In the genomic region with DNA sequence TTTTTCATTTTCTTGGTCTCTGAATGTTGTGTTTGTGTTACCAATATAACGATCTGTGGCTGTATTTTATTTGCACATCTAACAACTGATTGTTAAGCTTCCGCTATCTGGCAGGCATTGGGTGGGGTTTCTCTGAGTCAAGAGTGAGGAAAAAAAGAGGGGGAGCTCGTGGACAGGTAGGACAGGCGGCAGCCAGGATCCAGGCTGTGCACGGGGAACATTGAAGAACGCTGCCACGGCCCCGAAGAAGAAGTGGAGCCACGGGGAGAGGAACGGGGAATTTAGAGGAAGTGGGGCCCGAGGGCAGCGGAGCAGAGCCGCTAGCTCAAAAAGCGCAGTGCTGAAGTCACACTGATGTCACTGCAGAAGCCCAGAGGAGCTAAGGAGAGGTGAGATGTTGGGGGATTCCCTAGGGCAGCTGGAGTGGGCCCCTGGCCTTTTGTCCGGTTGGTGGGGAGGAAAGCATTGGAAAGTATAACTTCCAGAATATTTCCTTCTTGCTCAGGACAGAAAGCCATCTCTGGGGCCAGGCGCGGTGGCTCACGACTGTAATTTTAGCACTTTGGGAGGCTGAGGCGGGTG, we compare ENCODE assay signal across 3 cellular contexts.
TF ChIP-seq lines count a peak whose summit lies in the region.

No MANE protein-coding gene starts in this region.

TF ChIP-seq in SK-N-SH, 30 proteins besides CTCF, POLR2A, EP300 and RAD21:
- TF ChIP-seq, protein P1, sequence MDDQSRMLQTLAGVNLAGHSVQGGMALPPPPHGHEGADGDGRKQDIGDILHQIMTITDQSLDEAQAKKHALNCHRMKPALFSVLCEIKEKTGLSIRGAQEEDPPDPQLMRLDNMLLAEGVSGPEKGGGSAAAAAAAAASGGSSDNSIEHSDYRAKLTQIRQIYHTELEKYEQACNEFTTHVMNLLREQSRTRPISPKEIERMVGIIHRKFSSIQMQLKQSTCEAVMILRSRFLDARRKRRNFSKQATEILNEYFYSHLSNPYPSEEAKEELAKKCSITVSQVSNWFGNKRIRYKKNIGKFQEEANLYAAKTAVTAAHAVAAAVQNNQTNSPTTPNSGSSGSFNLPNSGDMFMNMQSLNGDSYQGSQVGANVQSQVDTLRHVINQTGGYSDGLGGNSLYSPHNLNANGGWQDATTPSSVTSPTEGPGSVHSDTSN (IDR thresholded peaks at IDR 0.05): no peak
- TF ChIP-seq FOXJ3 (CRISPR knock-in tag; IDR thresholded peaks at IDR 0.05): no peak
- TF ChIP-seq, protein P2, sequence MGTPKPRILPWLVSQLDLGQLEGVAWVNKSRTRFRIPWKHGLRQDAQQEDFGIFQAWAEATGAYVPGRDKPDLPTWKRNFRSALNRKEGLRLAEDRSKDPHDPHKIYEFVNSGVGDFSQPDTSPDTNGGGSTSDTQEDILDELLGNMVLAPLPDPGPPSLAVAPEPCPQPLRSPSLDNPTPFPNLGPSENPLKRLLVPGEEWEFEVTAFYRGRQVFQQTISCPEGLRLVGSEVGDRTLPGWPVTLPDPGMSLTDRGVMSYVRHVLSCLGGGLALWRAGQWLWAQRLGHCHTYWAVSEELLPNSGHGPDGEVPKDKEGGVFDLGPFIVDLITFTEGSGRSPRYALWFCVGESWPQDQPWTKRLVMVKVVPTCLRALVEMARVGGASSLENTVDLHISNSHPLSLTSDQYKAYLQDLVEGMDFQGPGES (IDR thresholded peaks at IDR 0.05; ENCODE audit: low read depth, low read length): no peak
- TF ChIP-seq TAF1 (IDR thresholded peaks at IDR 0.05; ENCODE audit: borderline replicate concordance, low read depth, low read length): no peak
- no peak for TF ChIP-seq SMC3 (IDR thresholded peaks at IDR 0.05; ENCODE audit: low read depth, low read length)

TF ChIP-seq in SK-N-SH treated with all-trans-retinoic acid at 6 μM for 48 hours, 23 proteins besides CTCF, POLR2A, EP300 and RAD21:
- TF ChIP-seq, protein P3, sequence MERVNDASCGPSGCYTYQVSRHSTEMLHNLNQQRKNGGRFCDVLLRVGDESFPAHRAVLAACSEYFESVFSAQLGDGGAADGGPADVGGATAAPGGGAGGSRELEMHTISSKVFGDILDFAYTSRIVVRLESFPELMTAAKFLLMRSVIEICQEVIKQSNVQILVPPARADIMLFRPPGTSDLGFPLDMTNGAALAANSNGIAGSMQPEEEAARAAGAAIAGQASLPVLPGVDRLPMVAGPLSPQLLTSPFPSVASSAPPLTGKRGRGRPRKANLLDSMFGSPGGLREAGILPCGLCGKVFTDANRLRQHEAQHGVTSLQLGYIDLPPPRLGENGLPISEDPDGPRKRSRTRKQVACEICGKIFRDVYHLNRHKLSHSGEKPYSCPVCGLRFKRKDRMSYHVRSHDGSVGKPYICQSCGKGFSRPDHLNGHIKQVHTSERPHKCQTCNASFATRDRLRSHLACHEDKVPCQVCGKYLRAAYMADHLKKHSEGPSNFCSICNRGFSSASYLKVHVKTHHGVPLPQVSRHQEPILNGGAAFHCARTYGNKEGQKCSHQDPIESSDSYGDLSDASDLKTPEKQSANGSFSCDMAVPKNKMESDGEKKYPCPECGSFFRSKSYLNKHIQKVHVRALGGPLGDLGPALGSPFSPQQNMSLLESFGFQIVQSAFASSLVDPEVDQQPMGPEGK (CRISPR knock-in tag; IDR thresholded peaks at IDR 0.05; ENCODE audit: borderline replicate concordance): no peak
- TF ChIP-seq ZNF8 (CRISPR knock-in tag; IDR thresholded peaks at IDR 0.05) (no peak), ZFP30 (CRISPR knock-in tag; IDR thresholded peaks at IDR 0.05) (no peak)

TF ChIP-seq in K562, 482 proteins besides CTCF, POLR2A, EP300 and RAD21:
- TF ChIP-seq CREM (IDR thresholded peaks at IDR 0.05; ENCODE audit: low read depth) (peak; percentile 47; the same call in 1 of the 2 replicates), KLF6 (CRISPR knock-in tag; IDR thresholded peaks at IDR 0.05; ENCODE audit: borderline replicate concordance) (no peak), POLR3G (IDR thresholded peaks at IDR 0.05; ENCODE audit: extremely low read depth, insufficient read length, insufficient replicate concordance) (no peak), SMAD1 (IDR thresholded peaks at IDR 0.05; ENCODE audit: low read depth, low read length, partially characterized antibody) (no peak), SPI1 (IDR thresholded peaks at IDR 0.05; ENCODE audit: borderline replicate concordance, low read depth, low read length) (peak; percentile 92)
- TF ChIP-seq, protein P4, sequence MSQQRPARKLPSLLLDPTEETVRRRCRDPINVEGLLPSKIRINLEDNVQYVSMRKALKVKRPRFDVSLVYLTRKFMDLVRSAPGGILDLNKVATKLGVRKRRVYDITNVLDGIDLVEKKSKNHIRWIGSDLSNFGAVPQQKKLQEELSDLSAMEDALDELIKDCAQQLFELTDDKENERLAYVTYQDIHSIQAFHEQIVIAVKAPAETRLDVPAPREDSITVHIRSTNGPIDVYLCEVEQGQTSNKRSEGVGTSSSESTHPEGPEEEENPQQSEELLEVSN (IDR thresholded peaks at IDR 0.05; ENCODE audit: borderline replicate concordance in 1 of 2, extremely low read depth in 1 of 2, insufficient read depth in 1 of 2, insufficient read length in 1 of 2, low read depth in 1 of 2, low read length in 1 of 2, poor library complexity in 1 of 2, severe bottlenecking in 1 of 2): peak in 1 of 2 experiments; percentile 8
- TF ChIP-seq, protein P5, sequence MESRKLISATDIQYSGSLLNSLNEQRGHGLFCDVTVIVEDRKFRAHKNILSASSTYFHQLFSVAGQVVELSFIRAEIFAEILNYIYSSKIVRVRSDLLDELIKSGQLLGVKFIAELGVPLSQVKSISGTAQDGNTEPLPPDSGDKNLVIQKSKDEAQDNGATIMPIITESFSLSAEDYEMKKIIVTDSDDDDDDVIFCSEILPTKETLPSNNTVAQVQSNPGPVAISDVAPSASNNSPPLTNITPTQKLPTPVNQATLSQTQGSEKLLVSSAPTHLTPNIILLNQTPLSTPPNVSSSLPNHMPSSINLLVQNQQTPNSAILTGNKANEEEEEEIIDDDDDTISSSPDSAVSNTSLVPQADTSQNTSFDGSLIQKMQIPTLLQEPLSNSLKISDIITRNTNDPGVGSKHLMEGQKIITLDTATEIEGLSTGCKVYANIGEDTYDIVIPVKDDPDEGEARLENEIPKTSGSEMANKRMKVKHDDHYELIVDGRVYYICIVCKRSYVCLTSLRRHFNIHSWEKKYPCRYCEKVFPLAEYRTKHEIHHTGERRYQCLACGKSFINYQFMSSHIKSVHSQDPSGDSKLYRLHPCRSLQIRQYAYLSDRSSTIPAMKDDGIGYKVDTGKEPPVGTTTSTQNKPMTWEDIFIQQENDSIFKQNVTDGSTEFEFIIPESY (CRISPR knock-in tag; IDR thresholded peaks at IDR 0.05): peak; percentile 98
- TF ChIP-seq, protein P6, sequence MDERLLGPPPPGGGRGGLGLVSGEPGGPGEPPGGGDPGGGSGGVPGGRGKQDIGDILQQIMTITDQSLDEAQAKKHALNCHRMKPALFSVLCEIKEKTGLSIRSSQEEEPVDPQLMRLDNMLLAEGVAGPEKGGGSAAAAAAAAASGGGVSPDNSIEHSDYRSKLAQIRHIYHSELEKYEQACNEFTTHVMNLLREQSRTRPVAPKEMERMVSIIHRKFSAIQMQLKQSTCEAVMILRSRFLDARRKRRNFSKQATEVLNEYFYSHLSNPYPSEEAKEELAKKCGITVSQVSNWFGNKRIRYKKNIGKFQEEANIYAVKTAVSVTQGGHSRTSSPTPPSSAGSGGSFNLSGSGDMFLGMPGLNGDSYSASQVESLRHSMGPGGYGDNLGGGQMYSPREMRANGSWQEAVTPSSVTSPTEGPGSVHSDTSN (CRISPR knock-in tag; IDR thresholded peaks at IDR 0.05; ENCODE audit: low read depth): no peak
- TF ChIP-seq, protein P6 (tag; conservative IDR thresholded peaks at IDR 0.05; ENCODE audit: low read depth): 0 out of 2 replicates have a peak, but pooled peaks have one; percentile 4
- TF ChIP-seq, protein P7, sequence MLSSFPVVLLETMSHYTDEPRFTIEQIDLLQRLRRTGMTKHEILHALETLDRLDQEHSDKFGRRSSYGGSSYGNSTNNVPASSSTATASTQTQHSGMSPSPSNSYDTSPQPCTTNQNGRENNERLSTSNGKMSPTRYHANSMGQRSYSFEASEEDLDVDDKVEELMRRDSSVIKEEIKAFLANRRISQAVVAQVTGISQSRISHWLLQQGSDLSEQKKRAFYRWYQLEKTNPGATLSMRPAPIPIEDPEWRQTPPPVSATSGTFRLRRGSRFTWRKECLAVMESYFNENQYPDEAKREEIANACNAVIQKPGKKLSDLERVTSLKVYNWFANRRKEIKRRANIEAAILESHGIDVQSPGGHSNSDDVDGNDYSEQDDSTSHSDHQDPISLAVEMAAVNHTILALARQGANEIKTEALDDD (IDR thresholded peaks at IDR 0.05): no peak
TF ChIP-seq in K562: peak in this region for 5.
